30 cellular contexts compared by ENCODE assay signal in genomic region chr18:40470753-40471152, GRCh38.
"Had no signal": no experiment of that assay in that cellular context is flagged by ENCODE, and none has a peak within 500 bp of the region (broad histone marks: within the 10 kb centered on the region; RNA-seq: fewer than 3 reads in every experiment).

No MANE protein-coding gene starts in this region.

- DNase-seq: hypothalamus; immature natural killer cell; kidney; left colon; left lung; lower lobe of right lung; mesendoderm; midbrain; mucosa of descending colon; naive thymus-derived CD4-positive, alpha-beta T cell; nucleus accumbens; pancreas; posterior cingulate gyrus; retina; right cardiac atrium; stimulated activated CD4-positive, alpha-beta T cell treated with anti-CD3 and anti-CD28 coated beads, Interleukin-12 subunit alpha, Interleukin-12 subunit beta, amount 100 ng/mL, for 4 hours; stimulated activated CD4-positive, alpha-beta T cell treated with anti-CD3 and anti-CD28 coated beads, Interleukin-15, amount 100 ng/mL, for 24 hours; stimulated activated CD4-positive, alpha-beta T cell treated with anti-CD3 and anti-CD28 coated beads, Interleukin-2, amount 100 ng/mL, for 24 hours; stimulated activated CD4-positive, alpha-beta T cell treated with anti-CD3 and anti-CD28 coated beads, Interleukin-4, amount 100 ng/mL, for 1 hour; stimulated activated naive B cell treated with anti-CD40 and anti-IgM and Interleukin-4, amounts not matched to agents 10 μg/mL and 1 μg/mL and 100 μg/mL, for 72 hours; stimulated activated naive CD8-positive, alpha-beta T cell treated with anti-CD3 and anti-CD28 coated beads, Interleukin-15, Interleukin-2, amounts not matched to agents 100 U/mL and 50 U/mL, for 24 hours; stomach; testis; thyroid gland; transverse colon; upper lobe of left lung had no signal

- H3K9me3 ChIP-seq: left lung, lower lobe of right lung, mucosa of descending colon, pancreas, prostate gland, stomach, testis, thyroid gland, transverse colon, upper lobe of left lung, vagina had no signal

- H3K36me3 ChIP-seq: left lung, lower lobe of right lung, pancreas, prostate gland, stomach, thyroid gland, transverse colon, upper lobe of left lung, vagina had no signal

- H3K27ac Mint-ChIP-seq: immature natural killer cell; naive thymus-derived CD4-positive, alpha-beta T cell; natural killer cell treated with Interleukin-12 subunit alpha and Interleukin-12 subunit beta and Interleukin-15 and Interleukin-18, amount 100 ng/mL, for 72 hours; stimulated activated naive B cell treated with anti-CD40 and anti-IgM and Interleukin-4, amounts not matched to agents 10 μg/mL and 1 μg/mL and 100 μg/mL, for 72 hours had no signal

- H3K27me3 ChIP-seq: left lung, pancreas, stomach, testis, thyroid gland, transverse colon, upper lobe of left lung, vagina had no signal

- H3K27ac ChIP-seq: left lung, lower lobe of right lung, pancreas, prostate gland, skin epidermis, stomach, testis, thyroid gland, transverse colon, upper lobe of left lung, vagina had no signal

- H3K4me3 ChIP-seq: left lung, lower lobe of right lung, mucosa of descending colon, pancreas, prostate gland, skin epidermis, stomach, testis, thyroid gland, transverse colon, upper lobe of left lung, vagina had no signal

- H3K36me3 Mint-ChIP-seq: immature natural killer cell; naive thymus-derived CD4-positive, alpha-beta T cell; stimulated activated naive B cell treated with anti-CD40 and anti-IgM and Interleukin-4, amounts not matched to agents 10 μg/mL and 1 μg/mL and 100 μg/mL, for 72 hours had no signal

- H3K4me3 Mint-ChIP-seq: immature natural killer cell; naive thymus-derived CD4-positive, alpha-beta T cell; natural killer cell treated with Interleukin-12 subunit alpha and Interleukin-12 subunit beta and Interleukin-15 and Interleukin-18, amount 100 ng/mL, for 72 hours; stimulated activated naive B cell treated with anti-CD40 and anti-IgM and Interleukin-4, amounts not matched to agents 10 μg/mL and 1 μg/mL and 100 μg/mL, for 72 hours had no signal

- H3K4me1 Mint-ChIP-seq: immature natural killer cell; naive thymus-derived CD4-positive, alpha-beta T cell; stimulated activated naive B cell treated with anti-CD40 and anti-IgM and Interleukin-4, amounts not matched to agents 10 μg/mL and 1 μg/mL and 100 μg/mL, for 72 hours had no signal

- H3K4me1 ChIP-seq: left lung, lower lobe of right lung, pancreas, prostate gland, testis, thyroid gland, transverse colon, upper lobe of left lung, vagina had no signal

- H3K27me3 Mint-ChIP-seq: naive thymus-derived CD4-positive, alpha-beta T cell; natural killer cell treated with Interleukin-12 subunit alpha and Interleukin-12 subunit beta and Interleukin-15 and Interleukin-18, amount 100 ng/mL, for 72 hours; stimulated activated naive B cell treated with anti-CD40 and anti-IgM and Interleukin-4, amounts not matched to agents 10 μg/mL and 1 μg/mL and 100 μg/mL, for 72 hours had no signal
